ENCODE assay signal across 28 cellular contexts in the genomic region with DNA sequence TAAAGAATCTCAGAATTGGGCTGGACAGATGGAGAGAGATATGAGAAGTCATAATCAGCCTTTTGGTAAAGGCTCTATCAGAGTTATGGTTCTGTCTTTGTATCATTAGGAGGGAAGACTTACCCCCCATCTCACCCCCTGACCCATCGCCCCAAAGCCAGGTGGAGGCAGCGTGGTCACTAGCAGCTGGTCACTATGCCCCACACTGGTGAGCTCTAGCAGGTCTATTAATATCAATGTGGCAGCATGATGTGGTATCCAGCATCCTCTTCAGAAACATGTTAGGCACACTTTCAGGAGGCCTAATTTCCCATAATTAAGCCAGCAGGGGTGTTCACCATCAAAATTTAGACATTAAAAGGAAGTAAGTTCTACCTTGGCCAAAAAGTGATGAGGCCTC.
"Had no signal": no experiment of that assay in that cellular context is flagged by ENCODE, and none has a peak within 500 bp of the region (broad histone marks: within the 10 kb centered on the region; RNA-seq: fewer than 3 reads in every experiment).

No MANE protein-coding gene starts in this region.

- H3K4me1 Mint-ChIP-seq: activated B cell treated with CpG ODN at 0.5 μM for 24 hours; activated CD4-positive, alpha-beta memory T cell treated with anti-CD3 and anti-CD28 coated beads, Interleukin-2, amount 10 ng/mL, durations not matched to agents 7 days and 5 days; activated T-helper 17 cell treated with anti-CD3 and anti-CD28 coated beads, Interleukin-2, amount 50 U/mL, for 72 hours; T-cell had no signal

- H3K27me3 Mint-ChIP-seq: activated B cell treated with CpG ODN at 0.5 μM for 24 hours; activated CD4-positive, alpha-beta memory T cell treated with anti-CD3 and anti-CD28 coated beads, Interleukin-2, amount 10 ng/mL, durations not matched to agents 7 days and 5 days; activated naive CD8-positive, alpha-beta T cell; activated T-helper 17 cell treated with anti-CD3 and anti-CD28 coated beads, Interleukin-2, amount 50 U/mL, for 72 hours; T-cell had no signal

- H3K4me3 Mint-ChIP-seq: activated B cell treated with CpG ODN at 0.5 μM for 24 hours; activated CD4-positive, alpha-beta memory T cell treated with anti-CD3 and anti-CD28 coated beads, Interleukin-2, amount 10 ng/mL, durations not matched to agents 7 days and 5 days; activated naive CD4-positive, alpha-beta T cell treated with anti-CD3 and anti-CD28 coated beads for 36 hours; activated naive CD8-positive, alpha-beta T cell; activated T-helper 17 cell treated with anti-CD3 and anti-CD28 coated beads, Interleukin-2, amount 50 U/mL, for 72 hours; T-cell had no signal

- ATAC-seq: activated T-helper 17 cell treated with anti-CD3 and anti-CD28 coated beads, Interleukin-2, amount 50 U/mL, for 72 hours; K562; T-cell had no signal

- H3K27me3 ChIP-seq: brain microvascular endothelial cell, cardiac muscle cell had no signal

- DNase-seq: activated B cell treated with CpG ODN at 0.5 μM for 24 hours; activated CD4-positive, alpha-beta memory T cell treated with anti-CD3 and anti-CD28 coated beads, Interleukin-2, amount 10 ng/mL, durations not matched to agents 7 days and 5 days; activated CD4-positive, alpha-beta T cell treated with anti-CD3 and anti-CD28 coated beads for 1 hour; activated CD4-positive, alpha-beta T cell treated with anti-CD3 and anti-CD28 coated beads, Interleukin-2, amount 50 U/mL, for 1 hour; activated gamma-delta T cell; activated naive CD4-positive, alpha-beta T cell treated with anti-CD3 and anti-CD28 coated beads for 36 hours; activated T-cell treated with anti-CD3 and anti-CD28 coated beads for 4 hours; activated T-cell treated with anti-CD3 and anti-CD28 coated beads, Interleukin-2, amount 50 U/mL, for 48 hours; amygdala; brain microvascular endothelial cell; Karpas-422; MM.1S; NCI-H1105; NCI-H1436; NCI-H1694 treated with DMSO at 0.1 percent for 48 hours; NCI-H2029 treated with DMSO at 0.1 percent for 48 hours; NCI-H345; NCI-H510A; NCI-H526 treated with DMSO at 0.1 percent for 48 hours; NCI-H82; T-cell; T-helper 2 cell; T1000 had no signal

- H3K27ac Mint-ChIP-seq: activated B cell treated with CpG ODN at 0.5 μM for 24 hours; activated CD4-positive, alpha-beta memory T cell treated with anti-CD3 and anti-CD28 coated beads, Interleukin-2, amount 10 ng/mL, durations not matched to agents 7 days and 5 days; activated naive CD4-positive, alpha-beta T cell treated with anti-CD3 and anti-CD28 coated beads for 36 hours; activated naive CD8-positive, alpha-beta T cell; activated T-helper 17 cell treated with anti-CD3 and anti-CD28 coated beads, Interleukin-2, amount 50 U/mL, for 72 hours; T-cell had no signal

- H3K4me3 ChIP-seq: cardiac muscle cell, K562, SK-N-MC had no signal

- H3K9me3 Mint-ChIP-seq: activated CD4-positive, alpha-beta memory T cell treated with anti-CD3 and anti-CD28 coated beads, Interleukin-2, amount 10 ng/mL, durations not matched to agents 7 days and 5 days had no signal

- H3K36me3 ChIP-seq: brain microvascular endothelial cell, cardiac muscle cell had no signal

- H3K27ac ChIP-seq: brain microvascular endothelial cell, cardiac muscle cell, SK-N-MC had no signal
